8 cellular contexts compared by ENCODE assay signal in genomic region chr1:198641506-198641905, GRCh38. TPM values are rescaled to one million over a fixed set of nuclear protein-coding genes. Genes with fewer than 3 reads are reported as not detected.
DNase-seq lines count a peak whose midpoint lies in the region; ATAC-seq and TF ChIP-seq lines count a peak whose summit lies in the region.

No MANE protein-coding gene starts in this region.

- H3K27ac Mint-ChIP-seq in CD8-positive, alpha-beta T cell = peak overlapping the region; percentile 90
- H3K27ac Mint-ChIP-seq in activated naive CD8-positive, alpha-beta T cell = peak overlapping the region; percentile 99

- peaks cover 52% of the 10 kb centered on the region for H3K4me1 Mint-ChIP-seq in CD8-positive, alpha-beta T cell (ENCODE audit: low read depth)
- peaks cover 68% of the 10 kb centered on the region for H3K4me1 Mint-ChIP-seq in activated naive CD8-positive, alpha-beta T cell (ENCODE audit: low read depth)

- peak overlapping the region; percentile 80 for H3K27ac ChIP-seq in CD8-positive, alpha-beta T cell (ENCODE audit: low read depth, low read length)
- H3K27ac ChIP-seq in thymus (ENCODE audit: low read depth) = peak overlapping the region; percentile 62

- no peaks in the 10 kb centered on the region for H3K27me3 Mint-ChIP-seq in CD8-positive, alpha-beta T cell (ENCODE audit: low read depth)
- H3K27me3 Mint-ChIP-seq in activated naive CD8-positive, alpha-beta T cell = no peaks in the 10 kb centered on the region

- no peak for TF ChIP-seq CTCF in CD8-positive, alpha-beta T cell (IDR thresholded peaks at IDR 0.05)

- no peaks in the 10 kb centered on the region for H3K9me3 ChIP-seq in CD8-positive, alpha-beta T cell (ENCODE audit: low read length)
- no peaks in the 10 kb centered on the region for H3K9me3 ChIP-seq in thymus (ENCODE audit: control insufficient read depth)

- POLR2A ChIA-PET in CD8-positive, alpha-beta T cell (lab: Charles Lee) = interaction anchor here (1.2 to 1.3 kb wide), 2 partner anchors 15 to 40 kb away, joined by 3 to 6 read pairs; no protein-coding TSS in a partner anchor

- H3K4me3 Mint-ChIP-seq in CD8-positive, alpha-beta T cell = peak overlapping the region; percentile 85
- peak overlapping the region; percentile 92 for H3K4me3 Mint-ChIP-seq in activated naive CD8-positive, alpha-beta T cell

- CTCF ChIA-PET in CD8-positive, alpha-beta T cell (lab: Charles Lee) = no interaction called here

- peak; percentile 34 for ATAC-seq in CD8-positive, alpha-beta T cell
- ATAC-seq in GM19463 (IDR thresholded peaks at IDR 0.05; ENCODE audit: unreplicated experiment) = peak; percentile 47

- peak overlapping the region; percentile 83 for H3K4me3 ChIP-seq in CD8-positive, alpha-beta T cell (ENCODE audit: low read depth, low read length)
- H3K4me3 ChIP-seq in thymus (ENCODE audit: low read length) = peak overlapping the region; percentile 96

- peak in 1 of 7 experiments; percentile 34 for DNase-seq in CD8-positive, alpha-beta T cell
- peak; percentile 11 for DNase-seq in HPDE6-E6E7 (ENCODE audit: extremely low spot score)
- no peak for DNase-seq in DMS79 treated with DMSO at 0.1 percent for 48 hours (lab: John Stamatoyannopoulos, UW)
- DNase-seq in 8988T = no peak
- DNase-seq in hepatic stellate cell (ENCODE audit: low spot score) = no peak

- peaks cover 5% of the 10 kb centered on the region for H3K36me3 ChIP-seq in CD8-positive, alpha-beta T cell (ENCODE audit: insufficient read depth, low read length)
- no peaks in the 10 kb centered on the region for H3K36me3 ChIP-seq in thymus (ENCODE audit: control insufficient read depth, insufficient read depth)

- peaks cover 21% of the 10 kb centered on the region for H3K4me1 ChIP-seq in CD8-positive, alpha-beta T cell (ENCODE audit: insufficient read depth, low read length)
- H3K4me1 ChIP-seq in thymus (ENCODE audit: control insufficient read depth, insufficient read depth, low read length) = peaks cover 10% of the 10 kb centered on the region

- WGBS in thymus = 1% methylated on average over 2 of the region's 2 CpGs

- H3K36me3 Mint-ChIP-seq in CD8-positive, alpha-beta T cell = peaks cover 58% of the 10 kb centered on the region
- H3K36me3 Mint-ChIP-seq in activated naive CD8-positive, alpha-beta T cell = peaks cover 16% of the 10 kb centered on the region

- H3K9me3 Mint-ChIP-seq in CD8-positive, alpha-beta T cell = no peaks in the 10 kb centered on the region
- no peaks in the 10 kb centered on the region for H3K9me3 Mint-ChIP-seq in activated naive CD8-positive, alpha-beta T cell (ENCODE audit: low read depth)

- intact Hi-C loops in CD8-positive, alpha-beta T cell (cut with DNase I, micrococcal nuclease) = loop anchor here in 1 of 2 experiments (5.0 kb wide), 1 partner anchor 41 kb away; no protein-coding TSS in a partner anchor

- no peaks in the 10 kb centered on the region for H3K27me3 ChIP-seq in CD8-positive, alpha-beta T cell (ENCODE audit: insufficient read depth, low read length)
- H3K27me3 ChIP-seq in thymus (ENCODE audit: control insufficient read depth, insufficient read depth) = no peaks in the 10 kb centered on the region

RNA-seq across cellular contexts. Expression of gene PTPRC, which starts 2.7 kb away (rescaled TPM):
- total RNA-seq in CD8-positive, alpha-beta T cell = 100 to 1,000 TPM; 603 to 634 TPM
- 130 TPM for polyA plus RNA-seq in thymus
